In genomic region chr22:23289851-23290724, GRCh38 we compare ENCODE assay signal across 2 cellular contexts.
A peak's percentile ranks its signal among the peaks of the same experiment; 100 is the strongest.
TF ChIP-seq lines count a peak whose summit lies in the region.

No MANE protein-coding gene starts in this region.

TF ChIP-seq in WTC11, 78 proteins besides CTCF, POLR2A, EP300 and RAD21 (continued from another document):
- TF ChIP-seq, protein P1, sequence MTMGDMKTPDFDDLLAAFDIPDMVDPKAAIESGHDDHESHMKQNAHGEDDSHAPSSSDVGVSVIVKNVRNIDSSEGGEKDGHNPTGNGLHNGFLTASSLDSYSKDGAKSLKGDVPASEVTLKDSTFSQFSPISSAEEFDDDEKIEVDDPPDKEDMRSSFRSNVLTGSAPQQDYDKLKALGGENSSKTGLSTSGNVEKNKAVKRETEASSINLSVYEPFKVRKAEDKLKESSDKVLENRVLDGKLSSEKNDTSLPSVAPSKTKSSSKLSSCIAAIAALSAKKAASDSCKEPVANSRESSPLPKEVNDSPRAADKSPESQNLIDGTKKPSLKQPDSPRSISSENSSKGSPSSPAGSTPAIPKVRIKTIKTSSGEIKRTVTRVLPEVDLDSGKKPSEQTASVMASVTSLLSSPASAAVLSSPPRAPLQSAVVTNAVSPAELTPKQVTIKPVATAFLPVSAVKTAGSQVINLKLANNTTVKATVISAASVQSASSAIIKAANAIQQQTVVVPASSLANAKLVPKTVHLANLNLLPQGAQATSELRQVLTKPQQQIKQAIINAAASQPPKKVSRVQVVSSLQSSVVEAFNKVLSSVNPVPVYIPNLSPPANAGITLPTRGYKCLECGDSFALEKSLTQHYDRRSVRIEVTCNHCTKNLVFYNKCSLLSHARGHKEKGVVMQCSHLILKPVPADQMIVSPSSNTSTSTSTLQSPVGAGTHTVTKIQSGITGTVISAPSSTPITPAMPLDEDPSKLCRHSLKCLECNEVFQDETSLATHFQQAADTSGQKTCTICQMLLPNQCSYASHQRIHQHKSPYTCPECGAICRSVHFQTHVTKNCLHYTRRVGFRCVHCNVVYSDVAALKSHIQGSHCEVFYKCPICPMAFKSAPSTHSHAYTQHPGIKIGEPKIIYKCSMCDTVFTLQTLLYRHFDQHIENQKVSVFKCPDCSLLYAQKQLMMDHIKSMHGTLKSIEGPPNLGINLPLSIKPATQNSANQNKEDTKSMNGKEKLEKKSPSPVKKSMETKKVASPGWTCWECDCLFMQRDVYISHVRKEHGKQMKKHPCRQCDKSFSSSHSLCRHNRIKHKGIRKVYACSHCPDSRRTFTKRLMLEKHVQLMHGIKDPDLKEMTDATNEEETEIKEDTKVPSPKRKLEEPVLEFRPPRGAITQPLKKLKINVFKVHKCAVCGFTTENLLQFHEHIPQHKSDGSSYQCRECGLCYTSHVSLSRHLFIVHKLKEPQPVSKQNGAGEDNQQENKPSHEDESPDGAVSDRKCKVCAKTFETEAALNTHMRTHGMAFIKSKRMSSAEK (CRISPR knock-in tag; IDR thresholded peaks at IDR 0.05; ENCODE audit: borderline replicate concordance): no peak
- TF ChIP-seq ZNF219 (CRISPR knock-in tag; IDR thresholded peaks at IDR 0.05; ENCODE audit: borderline replicate concordance): no peak
- TF ChIP-seq, protein P2, sequence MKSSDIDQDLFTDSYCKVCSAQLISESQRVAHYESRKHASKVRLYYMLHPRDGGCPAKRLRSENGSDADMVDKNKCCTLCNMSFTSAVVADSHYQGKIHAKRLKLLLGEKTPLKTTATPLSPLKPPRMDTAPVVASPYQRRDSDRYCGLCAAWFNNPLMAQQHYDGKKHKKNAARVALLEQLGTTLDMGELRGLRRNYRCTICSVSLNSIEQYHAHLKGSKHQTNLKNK (CRISPR knock-in tag; IDR thresholded peaks at IDR 0.05): no peak

TF ChIP-seq in liver, 16 proteins besides CTCF, POLR2A, EP300 and RAD21 (continued from another document):
- TF ChIP-seq REST (IDR thresholded peaks at IDR 0.05) (no peak), SP1 (IDR thresholded peaks at IDR 0.05) (peak; percentile 70)
